In the genomic region with DNA sequence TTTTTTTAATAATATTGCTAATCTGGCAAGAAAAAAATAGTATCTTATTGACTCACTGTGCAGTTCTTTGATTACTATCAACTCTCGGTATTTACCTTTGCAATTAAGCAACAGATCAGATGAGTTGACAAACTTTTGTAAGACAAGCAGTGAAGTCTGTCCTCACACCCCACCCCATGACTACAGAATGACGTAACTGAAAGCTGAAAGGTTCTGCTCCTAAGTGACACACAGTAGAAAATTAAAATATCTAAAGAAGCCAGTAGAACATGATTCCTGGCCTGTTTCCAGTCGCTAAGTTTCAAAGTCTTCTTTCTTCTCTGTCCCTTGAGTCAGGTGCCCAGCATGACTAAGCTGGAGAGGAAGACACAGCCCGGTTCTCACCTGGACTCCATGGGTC, we compare ENCODE assay signal across 1 cellular context.
TF ChIP-seq lines count a peak whose summit lies in the region.

No MANE protein-coding gene starts in this region.

TF ChIP-seq in GM23338, 12 proteins besides CTCF, POLR2A, EP300 and RAD21 (continued from another document):
- TF ChIP-seq, protein P1, sequence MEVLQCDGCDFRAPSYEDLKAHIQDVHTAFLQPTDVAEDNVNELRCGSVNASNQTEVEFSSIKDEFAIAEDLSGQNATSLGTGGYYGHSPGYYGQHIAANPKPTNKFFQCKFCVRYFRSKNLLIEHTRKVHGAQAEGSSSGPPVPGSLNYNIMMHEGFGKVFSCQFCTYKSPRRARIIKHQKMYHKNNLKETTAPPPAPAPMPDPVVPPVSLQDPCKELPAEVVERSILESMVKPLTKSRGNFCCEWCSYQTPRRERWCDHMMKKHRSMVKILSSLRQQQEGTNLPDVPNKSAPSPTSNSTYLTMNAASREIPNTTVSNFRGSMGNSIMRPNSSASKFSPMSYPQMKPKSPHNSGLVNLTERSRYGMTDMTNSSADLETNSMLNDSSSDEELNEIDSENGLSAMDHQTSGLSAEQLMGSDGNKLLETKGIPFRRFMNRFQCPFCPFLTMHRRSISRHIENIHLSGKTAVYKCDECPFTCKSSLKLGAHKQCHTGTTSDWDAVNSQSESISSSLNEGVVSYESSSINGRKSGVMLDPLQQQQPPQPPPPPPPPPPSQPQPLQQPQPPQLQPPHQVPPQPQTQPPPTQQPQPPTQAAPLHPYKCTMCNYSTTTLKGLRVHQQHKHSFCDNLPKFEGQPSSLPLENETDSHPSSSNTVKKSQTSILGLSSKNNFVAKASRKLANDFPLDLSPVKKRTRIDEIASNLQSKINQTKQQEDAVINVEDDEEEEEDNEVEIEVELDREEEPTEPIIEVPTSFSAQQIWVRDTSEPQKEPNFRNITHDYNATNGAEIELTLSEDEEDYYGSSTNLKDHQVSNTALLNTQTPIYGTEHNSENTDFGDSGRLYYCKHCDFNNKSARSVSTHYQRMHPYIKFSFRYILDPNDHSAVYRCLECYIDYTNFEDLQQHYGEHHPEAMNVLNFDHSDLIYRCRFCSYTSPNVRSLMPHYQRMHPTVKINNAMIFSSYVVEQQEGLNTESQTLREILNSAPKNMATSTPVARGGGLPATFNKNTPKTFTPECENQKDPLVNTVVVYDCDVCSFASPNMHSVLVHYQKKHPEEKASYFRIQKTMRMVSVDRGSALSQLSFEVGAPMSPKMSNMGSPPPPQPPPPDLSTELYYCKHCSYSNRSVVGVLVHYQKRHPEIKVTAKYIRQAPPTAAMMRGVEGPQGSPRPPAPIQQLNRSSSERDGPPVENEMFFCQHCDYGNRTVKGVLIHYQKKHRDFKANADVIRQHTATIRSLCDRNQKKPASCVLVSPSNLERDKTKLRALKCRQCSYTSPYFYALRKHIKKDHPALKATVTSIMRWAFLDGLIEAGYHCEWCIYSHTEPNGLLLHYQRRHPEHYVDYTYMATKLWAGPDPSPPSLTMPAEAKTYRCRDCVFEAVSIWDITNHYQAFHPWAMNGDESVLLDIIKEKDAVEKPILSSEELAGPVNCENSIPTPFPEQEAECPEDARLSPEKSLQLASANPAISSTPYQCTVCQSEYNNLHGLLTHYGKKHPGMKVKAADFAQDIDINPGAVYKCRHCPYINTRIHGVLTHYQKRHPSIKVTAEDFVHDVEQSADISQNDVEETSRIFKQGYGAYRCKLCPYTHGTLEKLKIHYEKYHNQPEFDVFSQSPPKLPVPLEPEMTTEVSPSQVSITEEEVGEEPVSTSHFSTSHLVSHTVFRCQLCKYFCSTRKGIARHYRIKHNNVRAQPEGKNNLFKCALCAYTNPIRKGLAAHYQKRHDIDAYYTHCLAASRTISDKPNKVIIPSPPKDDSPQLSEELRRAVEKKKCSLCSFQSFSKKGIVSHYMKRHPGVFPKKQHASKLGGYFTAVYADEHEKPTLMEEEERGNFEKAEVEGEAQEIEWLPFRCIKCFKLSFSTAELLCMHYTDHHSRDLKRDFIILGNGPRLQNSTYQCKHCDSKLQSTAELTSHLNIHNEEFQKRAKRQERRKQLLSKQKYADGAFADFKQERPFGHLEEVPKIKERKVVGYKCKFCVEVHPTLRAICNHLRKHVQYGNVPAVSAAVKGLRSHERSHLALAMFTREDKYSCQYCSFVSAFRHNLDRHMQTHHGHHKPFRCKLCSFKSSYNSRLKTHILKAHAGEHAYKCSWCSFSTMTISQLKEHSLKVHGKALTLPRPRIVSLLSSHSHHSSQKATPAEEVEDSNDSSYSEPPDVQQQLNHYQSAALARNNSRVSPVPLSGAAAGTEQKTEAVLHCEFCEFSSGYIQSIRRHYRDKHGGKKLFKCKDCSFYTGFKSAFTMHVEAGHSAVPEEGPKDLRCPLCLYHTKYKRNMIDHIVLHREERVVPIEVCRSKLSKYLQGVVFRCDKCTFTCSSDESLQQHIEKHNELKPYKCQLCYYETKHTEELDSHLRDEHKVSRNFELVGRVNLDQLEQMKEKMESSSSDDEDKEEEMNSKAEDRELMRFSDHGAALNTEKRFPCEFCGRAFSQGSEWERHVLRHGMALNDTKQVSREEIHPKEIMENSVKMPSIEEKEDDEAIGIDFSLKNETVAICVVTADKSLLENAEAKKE (CRISPR knock-in tag; IDR thresholded peaks at IDR 0.05) = no peak
- TF ChIP-seq CREB1 (CRISPR knock-in tag; IDR thresholded peaks at IDR 0.05; ENCODE audit: low read depth) = no peak
